In genomic region chr1:94095112-94095637, GRCh38 we compare ENCODE assay signal across 10 cellular contexts. TPM values are rescaled to one million over a fixed set of nuclear protein-coding genes. Genes with fewer than 3 reads are reported as not detected.
A peak's percentile ranks its signal among the peaks of the same experiment; 100 is the strongest.
DNase-seq lines count a peak whose midpoint lies in the region; ATAC-seq and TF ChIP-seq lines count a peak whose summit lies in the region.
"Had no signal": no experiment of that assay in that cellular context is flagged by ENCODE, and none has a peak within 500 bp of the region (broad histone marks: within the 10 kb centered on the region; RNA-seq: fewer than 3 reads in every experiment).

No MANE protein-coding gene starts in this region.

- 30 to 67% methylated on average over 16 to 21 of the region's 21 CpGs for WGBS in esophagus squamous epithelium, 2 donors
- WGBS in thyroid gland, 2 donors: 51 to 53% methylated on average over 21 of the region's 21 CpGs

- CTCF ChIA-PET in Caco-2 (lab: Charles Lee): no interaction called here

- no peaks in the 10 kb centered on the region for H4K20me1 ChIP-seq in Karpas-422 (ENCODE audit: insufficient read depth, low read depth, low read length)

- TF ChIP-seq CTCF in esophagus squamous epithelium (IDR thresholded peaks at IDR 0.05) (no peak), thyroid gland (IDR thresholded peaks at IDR 0.05) (no peak), Caco-2 (IDR thresholded peaks at IDR 0.05; ENCODE audit: insufficient read depth in 1 of 2, low read depth in 1 of 2, low read length in 1 of 2, severe bottlenecking in 1 of 2, unreplicated experiment in 1 of 2) (no peak), CD14-positive monocyte (IDR thresholded peaks at IDR 0.05) (no peak)

- POLR2A ChIA-PET in Caco-2 (lab: Charles Lee): interaction anchor here (0.6 kb wide), 1 partner anchor 14 kb away, joined by 3 read pairs; no protein-coding TSS in a partner anchor

- H3K27me3 Mint-ChIP-seq in Caco-2 (ENCODE audit: insufficient read depth, unreplicated experiment): no peaks in the 10 kb centered on the region
- H3K27me3 Mint-ChIP-seq in CD14-positive monocyte (ENCODE audit: low read depth in 3 of 3): peaks cover 69 to 91% (median 74%) of the 10 kb centered on the region in 3 donors

- H3K4me3 ChIP-seq in esophagus squamous epithelium (peak overlapping the region in 1 of 4 donors; percentile 36), thyroid gland (replicated peaks in 1 of 3) (no peak overlapping the region), Karpas-422 (ENCODE audit: low read length) (no peak overlapping the region), Caco-2 (ENCODE audit: low read depth, low read length) (no peak overlapping the region)

- DNase-seq in NCI-H2171 treated with DMSO at 0.1 percent for 48 hours (lab: John Stamatoyannopoulos, UW): peak; percentile 37
- DNase-seq in esophagus squamous epithelium (lab: John Stamatoyannopoulos, UW): no peak
- peak; percentile 33 for DNase-seq in midbrain (lab: John Stamatoyannopoulos, UW)
- DNase-seq in thyroid gland: peak; percentile 66 to 68
- DNase-seq in Karpas-422: no peak
- no peak for DNase-seq in Caco-2
- no peak for DNase-seq in CD14-positive monocyte (ENCODE audit: low spot score)

- BruUV-seq in Caco-2 (replicated peaks; lab: Mats Ljungman, UMichigan): no TSS peak

- H3K27ac ChIP-seq in esophagus squamous epithelium (peak overlapping the region; percentile 67 to 91 (median 84)), thyroid gland (peak overlapping the region; percentile 92 to 94 (median 93)), Karpas-422 (ENCODE audit: low read length) (no peak overlapping the region)
- H3K27ac ChIP-seq: VCaP had no signal

- no peaks in the 10 kb centered on the region for H3K79me2 ChIP-seq in Karpas-422 (ENCODE audit: low read length)

- H3K9me3 ChIP-seq in esophagus squamous epithelium (no peaks in the 10 kb centered on the region), thyroid gland (no peaks in the 10 kb centered on the region), Karpas-422 (ENCODE audit: low read length) (no peaks in the 10 kb centered on the region), Caco-2 (no peaks in the 10 kb centered on the region)

- H3K4me3 Mint-ChIP-seq in Caco-2 (ENCODE audit: unreplicated experiment) (no peak overlapping the region), CD14-positive monocyte (no peak overlapping the region)
- H3K4me3 Mint-ChIP-seq: stimulated activated naive CD8-positive, alpha-beta T cell treated with anti-CD3 and anti-CD28 coated beads, Interleukin-15, Interleukin-2, amounts not matched to agents 100 ng/mL and 50 ng/mL, for 24 hours had no signal

- no peaks in the 10 kb centered on the region for H3K27me3 ChIP-seq in esophagus squamous epithelium
- H3K27me3 ChIP-seq in thyroid gland: no peaks in the 10 kb centered on the region
- no peaks in the 10 kb centered on the region for H3K27me3 ChIP-seq in Karpas-422 (ENCODE audit: low read length)
- no peaks in the 10 kb centered on the region for H3K27me3 ChIP-seq in Caco-2 (replicated peaks; ENCODE audit: control insufficient read depth, insufficient read depth, low read length)

- no peaks in the 10 kb centered on the region for H3K9me2 ChIP-seq in Karpas-422 (replicated peaks; ENCODE audit: insufficient read depth, low read length)

- H3K4me1 ChIP-seq in esophagus squamous epithelium (peaks cover 0 to 58% (median 31%) of the 10 kb centered on the region in 3 donors), thyroid gland (peaks cover 68 to 87% of the 10 kb centered on the region in 2 donors), Karpas-422 (ENCODE audit: low read length) (no peaks in the 10 kb centered on the region), Caco-2 (peaks cover 12% of the 10 kb centered on the region)

- TF ChIP-seq POLR2A in esophagus squamous epithelium (IDR thresholded peaks at IDR 0.05) (no peak), thyroid gland (IDR thresholded peaks at IDR 0.05) (no peak)

- H3K4me1 Mint-ChIP-seq in Caco-2 (ENCODE audit: low read depth, unreplicated experiment) (peaks cover 9% of the 10 kb centered on the region), CD14-positive monocyte (peaks cover 27% of the 10 kb centered on the region)

- intact Hi-C loops in esophagus squamous epithelium (cut with DNase I) (no loop called here), thyroid gland (cut with DNase I) (no loop called here), Caco-2 (cut with micrococcal nuclease; ENCODE audit: unreplicated experiment) (no loop called here), CD14-positive monocyte (cut with micrococcal nuclease) (no loop called here)

- H3K27ac Mint-ChIP-seq in Caco-2 (ENCODE audit: unreplicated experiment): no peak overlapping the region
- no peak overlapping the region for H3K27ac Mint-ChIP-seq in CD14-positive monocyte
- H3K27ac Mint-ChIP-seq: stimulated activated naive CD8-positive, alpha-beta T cell treated with anti-CD3 and anti-CD28 coated beads, Interleukin-15, Interleukin-2, amounts not matched to agents 100 ng/mL and 50 ng/mL, for 24 hours had no signal

- H3K4me2 ChIP-seq in Karpas-422 (ENCODE audit: low read depth, low read length, poor library complexity, severe bottlenecking): no peak overlapping the region

- no peak for ATAC-seq in GM21619 (IDR thresholded peaks at IDR 0.05; ENCODE audit: unreplicated experiment)

- H3K36me3 ChIP-seq in esophagus squamous epithelium (no peaks in the 10 kb centered on the region), thyroid gland (no peaks in the 10 kb centered on the region), Karpas-422 (ENCODE audit: insufficient read depth, low read length) (no peaks in the 10 kb centered on the region), Caco-2 (ENCODE audit: control insufficient read depth, insufficient read depth, low read length) (no peaks in the 10 kb centered on the region)

- H3K9ac ChIP-seq in Karpas-422 (ENCODE audit: low read length): no peak overlapping the region

- H3K36me3 Mint-ChIP-seq in Caco-2 (ENCODE audit: insufficient read depth, unreplicated experiment) (no peaks in the 10 kb centered on the region), CD14-positive monocyte (no peaks in the 10 kb centered on the region)

- no peak overlapping the region for H2AFZ ChIP-seq in Karpas-422 (ENCODE audit: low read length)

- H3K9me3 Mint-ChIP-seq in Caco-2 (ENCODE audit: unreplicated experiment) (no peaks in the 10 kb centered on the region), CD14-positive monocyte (peaks cover 0 to 3% (median 0%) of the 10 kb centered on the region in 7 donors)
- H3K9me3 Mint-ChIP-seq: stimulated activated naive CD8-positive, alpha-beta T cell treated with anti-CD3 and anti-CD28 coated beads, Interleukin-15, Interleukin-2, amounts not matched to agents 100 ng/mL and 50 ng/mL, for 24 hours had no signal

RNA-seq across cellular contexts. Expression of gene ABCA4, which starts 25.8 kb away (rescaled TPM):
- under 1 TPM in 2 of 4 donors, not detected in 2; 0.18 to 0.57 TPM for total RNA-seq in esophagus squamous epithelium
- total RNA-seq in thyroid gland: 1 to 10 TPM in 1 of 4 donors, under 1 TPM in 3; 0.44 to 1.0 (median 0.82) TPM
- 0.25 TPM in 1 of 2 replicates, not detected in the other for total RNA-seq in Karpas-422 (2014; rRNA removed; shearing (Covaris generic); ENCODE audit: low replicate concordance)
- 1.0 and 1.8 TPM in 2 replicates for total RNA-seq in Caco-2 (2022)
- not detected for polyA plus RNA-seq in CD14-positive monocyte

Comparison
In these comparisons a context has a peak if more than half of its experiments do, and no peak if none do; other contexts are left out.
1. DNase-seq: peak in NCI-H2171 treated with DMSO at 0.1 percent for 48 hours (single experiment), midbrain (single experiment) and thyroid gland (2 of 2); none in esophagus squamous epithelium (single experiment), Karpas-422 (single experiment), Caco-2 (0 of 2) and CD14-positive monocyte (single experiment).